In genomic region chr10:129647563-129647962, GRCh38 we compare ENCODE assay signal across 34 cellular contexts.
"Had no signal": no experiment of that assay in that cellular context is flagged by ENCODE, and none has a peak within 500 bp of the region (broad histone marks: within the 10 kb centered on the region; RNA-seq: fewer than 3 reads in every experiment).

No MANE protein-coding gene starts in this region.

- H3K9ac ChIP-seq: KMS-11 had no signal

- H3K27ac ChIP-seq: KMS-11 had no signal

- H3K4me2 ChIP-seq: KMS-11 had no signal

- H3K4me3 ChIP-seq: MG63 had no signal

- H3K9me3 ChIP-seq: MG63 had no signal

- H3K27me3 ChIP-seq: MG63 had no signal

- DNase-seq: Karpas-422, Kasumi-1, MG63, MM.1S, MV-4-11, NCI-H1048, NCI-H1092, NCI-H1092 treated with DMSO at 0.1 percent for 48 hours, NCI-H1105, NCI-H1105 treated with DMSO at 0.1 percent for 48 hours, NCI-H1417, NCI-H1417 treated with DMSO at 0.1 percent for 48 hours, NCI-H1436, NCI-H1436 treated with DMSO at 0.1 percent for 48 hours, NCI-H146, NCI-H1694, NCI-H1694 treated with DMSO at 0.1 percent for 48 hours, NCI-H187, NCI-H187 treated with DMSO at 0.1 percent for 48 hours, NCI-H1930, NCI-H2029, NCI-H2029 treated with DMSO at 0.1 percent for 48 hours, NCI-H2081, NCI-H2081 treated with DMSO at 0.1 percent for 48 hours, NCI-H2107, NCI-H2171, NCI-H2171 treated with DMSO at 0.1 percent for 48 hours, NCI-H2227 treated with DMSO at 0.1 percent for 48 hours, NCI-H226, NCI-H345, NCI-H446, NCI-H446 treated with DMSO at 0.1 percent for 48 hours, NCI-H510A had no signal

- H3K36me3 ChIP-seq: MG63 had no signal
